Comparison of ENCODE assay signal across 8 cellular contexts in genomic region chr5:73437126-73438047, GRCh38. TPM values are rescaled to one million over a fixed set of nuclear protein-coding genes. Genes with fewer than 3 reads are reported as not detected.
A peak's percentile ranks its signal among the peaks of the same experiment; 100 is the strongest.
DNase-seq lines count a peak whose midpoint lies in the region; ATAC-seq, FAIRE-seq and TF ChIP-seq lines count a peak whose summit lies in the region.

No MANE protein-coding gene starts in this region.

- H3K9me3 ChIP-seq in CD4-positive, CD25-positive, alpha-beta regulatory T cell (ENCODE audit: control insufficient read depth in 2 of 2, low read length in 2 of 2) = peaks cover 0 to 4% of the 10 kb centered on the region in 2 experiments
- no peaks in the 10 kb centered on the region for H3K9me3 ChIP-seq in astrocyte (ENCODE audit: insufficient read depth, low read depth, low read length)
- H3K9me3 ChIP-seq in thoracic aorta = no peaks in the 10 kb centered on the region

- peak overlapping the region; percentile 84 for H3K9ac ChIP-seq in astrocyte (ENCODE audit: low read length)

- peak overlapping the region; percentile 77 for H2AFZ ChIP-seq in astrocyte (ENCODE audit: low read depth, low read length)

- H3K4me3 Mint-ChIP-seq in CD4-positive, CD25-positive, alpha-beta regulatory T cell = peak overlapping the region; percentile 4 to 68 (median 40)
- H3K4me3 Mint-ChIP-seq in astrocyte (ENCODE audit: unreplicated experiment) = peak overlapping the region; percentile 71

- H3K4me3 ChIP-seq in CD4-positive, CD25-positive, alpha-beta regulatory T cell (ENCODE audit: low read depth, low read length) = no peak overlapping the region
- H3K4me3 ChIP-seq in astrocyte (ENCODE audit: insufficient read depth, low read depth, low read length) = peak overlapping the region; percentile 45
- H3K4me3 ChIP-seq in thoracic aorta = peak overlapping the region; percentile 67

- H3K4me2 ChIP-seq in astrocyte (ENCODE audit: low read length) = peak overlapping the region; percentile 88

- peak; percentile 42 for TF ChIP-seq RAD21 in Ishikawa (IDR thresholded peaks at IDR 0.05; ENCODE audit: low read depth)

- peaks cover 0 to 13% (median 10%) of the 10 kb centered on the region in 4 donors for H3K4me1 Mint-ChIP-seq in CD4-positive, CD25-positive, alpha-beta regulatory T cell
- peaks cover 11% of the 10 kb centered on the region for H3K4me1 Mint-ChIP-seq in astrocyte (ENCODE audit: low read depth, unreplicated experiment)

- TF ChIP-seq CTCF in astrocyte (IDR thresholded peaks at IDR 0.05; ENCODE audit: insufficient read depth, low read depth, low read length) (peak; percentile 38), thoracic aorta (IDR thresholded peaks at IDR 0.05) (peak; percentile 40)

- H3K27me3 Mint-ChIP-seq in CD4-positive, CD25-positive, alpha-beta regulatory T cell = peaks cover 92% of the 10 kb centered on the region
- peaks cover 79% of the 10 kb centered on the region for H3K27me3 Mint-ChIP-seq in astrocyte (ENCODE audit: low read depth, unreplicated experiment)

- TF ChIP-seq EP300 in Ishikawa (IDR thresholded peaks at IDR 0.05; ENCODE audit: borderline replicate concordance) = peak; percentile 57

- peak overlapping the region in 1 of 3 donors; percentile 32 for H3K27ac Mint-ChIP-seq in CD4-positive, CD25-positive, alpha-beta regulatory T cell
- H3K27ac Mint-ChIP-seq in astrocyte (ENCODE audit: unreplicated experiment) = peak overlapping the region; percentile 62

- H3K79me2 ChIP-seq in astrocyte (ENCODE audit: insufficient read depth, low read length) = peaks cover 19% of the 10 kb centered on the region

- H3K27ac ChIP-seq in CD4-positive, CD25-positive, alpha-beta regulatory T cell (ENCODE audit: insufficient read depth, low read length, poor library complexity, severe bottlenecking) = no peak overlapping the region
- H3K27ac ChIP-seq in astrocyte (ENCODE audit: low read depth, low read length) (peak overlapping the region; percentile 87), thoracic aorta (peak overlapping the region; percentile 72 to 76)

- H3K9me3 Mint-ChIP-seq in CD4-positive, CD25-positive, alpha-beta regulatory T cell = peaks cover 0 to 8% (median 0%) of the 10 kb centered on the region in 7 donors
- peaks cover 8% of the 10 kb centered on the region for H3K9me3 Mint-ChIP-seq in astrocyte (ENCODE audit: unreplicated experiment)

- no peak for ATAC-seq in CD4-positive, CD25-positive, alpha-beta regulatory T cell (ENCODE audit: low read depth in 2 of 2)
- ATAC-seq in thoracic aorta (ENCODE audit: insufficient number of reproducible peaks, low FRiP score, low read depth) = peak; percentile 53
- ATAC-seq in HG03354 (IDR thresholded peaks at IDR 0.05; ENCODE audit: poor library complexity, severe bottlenecking, unreplicated experiment) = no peak
- ATAC-seq in GM21423 (IDR thresholded peaks at IDR 0.05; ENCODE audit: unreplicated experiment) = no peak

- no peak for DNase-seq in CD4-positive, CD25-positive, alpha-beta regulatory T cell
- peak; percentile 79 for DNase-seq in astrocyte (ENCODE audit: low read depth)
- DNase-seq in islet precursor cell = peak; percentile 88
- no peak for DNase-seq in thoracic aorta (ENCODE audit: low spot score)
- no peak for DNase-seq in KG1 (lab: John Stamatoyannopoulos, UW)

- peaks cover 72% of the 10 kb centered on the region for H3K27me3 ChIP-seq in CD4-positive, CD25-positive, alpha-beta regulatory T cell (ENCODE audit: control insufficient read depth, insufficient read depth, low read length)
- H3K27me3 ChIP-seq in astrocyte (ENCODE audit: insufficient read depth, low read length) = no peaks in the 10 kb centered on the region
- H3K27me3 ChIP-seq in thoracic aorta (replicated peaks; ENCODE audit: insufficient read depth) = peaks cover 20% of the 10 kb centered on the region

- H4K20me1 ChIP-seq in astrocyte (ENCODE audit: insufficient read depth, low read length) = peaks cover 1% of the 10 kb centered on the region

- H3K4me1 ChIP-seq in CD4-positive, CD25-positive, alpha-beta regulatory T cell (ENCODE audit: control insufficient read depth, insufficient read depth, low read length, poor library complexity, severe bottlenecking) = peaks cover 17% of the 10 kb centered on the region
- H3K4me1 ChIP-seq in astrocyte (ENCODE audit: insufficient read depth, low read length) (peaks cover 37% of the 10 kb centered on the region), thoracic aorta (ENCODE audit: control insufficient read depth in 1 of 2, low read depth in 2 of 2) (peaks cover 8 to 26% of the 10 kb centered on the region in 2 donors)

- H3K36me3 ChIP-seq in CD4-positive, CD25-positive, alpha-beta regulatory T cell (ENCODE audit: control insufficient read depth, insufficient read depth, low read length) = no peaks in the 10 kb centered on the region
- H3K36me3 ChIP-seq in astrocyte (ENCODE audit: insufficient read depth, low read length) = no peaks in the 10 kb centered on the region
- H3K36me3 ChIP-seq in thoracic aorta = no peaks in the 10 kb centered on the region

- FAIRE-seq in astrocyte (lab: Jason Lieb, UNC) = peak; percentile 62

- no peaks in the 10 kb centered on the region for H3K36me3 Mint-ChIP-seq in CD4-positive, CD25-positive, alpha-beta regulatory T cell
- H3K36me3 Mint-ChIP-seq in astrocyte (ENCODE audit: low read depth, unreplicated experiment) = no peaks in the 10 kb centered on the region

TF ChIP-seq in Ishikawa, 13 proteins besides CTCF, POLR2A, EP300 and RAD21:
- TF ChIP-seq YY1 (IDR thresholded peaks at IDR 0.05; ENCODE audit: low read depth) (no peak), TEAD4 (IDR thresholded peaks at IDR 0.05) (peak; percentile 81), CEBPB (IDR thresholded peaks at IDR 0.05) (no peak; the same call in 1 of the 2 replicates), TCF12 (IDR thresholded peaks at IDR 0.05; ENCODE audit: low read depth) (peak; percentile 84), FOXM1 (IDR thresholded peaks at IDR 0.05; ENCODE audit: borderline replicate concordance, low read depth) (peak; percentile 57; the same call in 1 of the 2 replicates), CREB1 (IDR thresholded peaks at IDR 0.05; ENCODE audit: low read depth) (no peak), ZBTB7A (IDR thresholded peaks at IDR 0.05; ENCODE audit: low read depth) (no peak; the same call in 1 of the 2 replicates), MAX (IDR thresholded peaks at IDR 0.05) (0 out of 2 replicates have a peak, but pooled peaks have one; percentile 8), EGR1 (IDR thresholded peaks at IDR 0.05) (no peak), NFIC (IDR thresholded peaks at IDR 0.05) (peak; percentile 37; the same call in 1 of the 2 replicates), USF1 (IDR thresholded peaks at IDR 0.05) (no peak), REST (IDR thresholded peaks at IDR 0.05; ENCODE audit: low read depth) (no peak), TAF1 (IDR thresholded peaks at IDR 0.05; ENCODE audit: low read depth) (peak; percentile 43; the same call in 1 of the 2 replicates)

RNA-seq across cellular contexts. Expression of gene FOXD1, which starts 11.2 kb away (rescaled TPM):
- total RNA-seq in CD4-positive, CD25-positive, alpha-beta regulatory T cell = not detected
- polyA plus RNA-seq in CD4-positive, CD25-positive, alpha-beta regulatory T cell = under 1 TPM in 1 of 4 donors, not detected in 3; 0.07 TPM
- 13.5 and 16.9 TPM in 2 replicates for total RNA-seq in astrocyte
- 10 to 100 TPM in 1 of 2 donors, 1 to 10 TPM in 1; 6.8 to 10.0 TPM for total RNA-seq in thoracic aorta

Comparison
In these comparisons a context has a peak if more than half of its experiments do, and no peak if none do; other contexts are left out.
1. DNase-seq: peak in astrocyte (single experiment) and islet precursor cell (single experiment); none in CD4-positive, CD25-positive, alpha-beta regulatory T cell (0 of 3), thoracic aorta (single experiment) and KG1 (single experiment).